8 cellular contexts compared by ENCODE assay signal in the genomic region with DNA sequence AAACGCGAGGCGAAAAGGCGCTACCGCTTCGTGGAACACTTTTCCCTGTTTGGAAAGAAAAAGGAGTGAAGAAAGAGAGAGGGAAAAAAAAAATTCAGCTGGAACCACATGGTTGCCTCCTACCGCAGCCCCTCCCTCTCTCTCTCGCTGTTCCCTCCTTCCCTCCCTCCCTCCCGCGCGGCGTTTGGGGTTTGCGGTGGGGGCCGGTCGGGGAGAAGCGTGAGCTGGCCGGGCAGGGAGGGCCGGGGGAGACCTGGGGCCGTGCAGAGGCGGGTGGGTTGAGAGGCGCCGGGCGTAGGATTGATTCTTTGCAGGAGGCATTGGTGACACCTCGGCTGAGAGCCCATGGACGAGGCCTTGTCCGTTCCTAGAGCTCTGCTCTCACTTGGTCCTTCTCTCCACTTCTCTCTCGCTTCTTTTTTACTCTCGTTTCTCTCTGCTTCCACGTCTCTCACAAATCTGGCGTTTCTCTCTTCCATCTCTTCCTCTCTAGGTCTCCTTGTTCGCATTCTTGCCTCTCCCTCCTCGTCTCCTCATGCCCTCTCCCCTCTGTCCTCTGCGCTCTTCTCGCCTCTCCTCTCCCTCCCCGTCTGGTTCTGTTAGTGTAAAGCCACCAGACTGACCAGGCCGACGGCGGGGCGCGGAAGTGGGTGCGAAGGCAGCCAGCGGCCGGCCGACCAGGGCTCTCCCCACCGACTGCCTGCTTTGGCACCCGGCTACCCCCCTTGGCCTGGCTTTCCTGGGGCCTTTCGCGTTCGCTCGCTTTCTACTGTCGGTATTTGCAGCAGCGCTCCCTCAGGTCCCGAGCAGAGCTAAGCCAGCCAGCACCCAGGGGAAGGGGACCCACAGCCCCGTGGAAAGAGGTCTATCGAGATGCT. TPM values are rescaled to one million over a fixed set of nuclear protein-coding genes. Genes with fewer than 3 reads are reported as not detected.
A peak's percentile ranks its signal among the peaks of the same experiment; 100 is the strongest.
DNase-seq lines count a peak whose midpoint lies in the region; ATAC-seq and TF ChIP-seq lines count a peak whose summit lies in the region.

A gene with protein sequence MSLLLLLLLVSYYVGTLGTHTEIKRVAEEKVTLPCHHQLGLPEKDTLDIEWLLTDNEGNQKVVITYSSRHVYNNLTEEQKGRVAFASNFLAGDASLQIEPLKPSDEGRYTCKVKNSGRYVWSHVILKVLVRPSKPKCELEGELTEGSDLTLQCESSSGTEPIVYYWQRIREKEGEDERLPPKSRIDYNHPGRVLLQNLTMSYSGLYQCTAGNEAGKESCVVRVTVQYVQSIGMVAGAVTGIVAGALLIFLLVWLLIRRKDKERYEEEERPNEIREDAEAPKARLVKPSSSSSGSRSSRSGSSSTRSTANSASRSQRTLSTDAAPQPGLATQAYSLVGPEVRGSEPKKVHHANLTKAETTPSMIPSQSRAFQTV (minus strand): TSS at position 67 of the 878 bp plus-strand sequence. CDS start 308 bp downstream, outside the sequence.

- H3K27me3 ChIP-seq in neuron (ENCODE audit: insufficient read depth, low read length) = no peaks in the 10 kb centered on the region

- peak within 1 kb of the TSS; percentile 2 for H2AFZ ChIP-seq in neuron (ENCODE audit: low read depth, low read length)

- DNase-seq in activated CD4-positive, alpha-beta T cell treated with anti-CD3 and anti-CD28 coated beads for 36 hours = peak; percentile 35
- no peak for DNase-seq in activated CD4-positive, alpha-beta T cell treated with anti-CD3 and anti-CD28 coated beads, Interleukin-2, amount 50 U/mL, for 4 hours
- no peak for DNase-seq in activated CD8-positive, alpha-beta T cell treated with anti-CD3 and anti-CD28 coated beads, Interleukin-2, amount 10 ng/mL, durations not matched to agents 7 days and 5 days
- DNase-seq in fibroblast of villous mesenchyme (ENCODE audit: low read depth) = peak; percentile 89
- DNase-seq in NCI-H1436 treated with DMSO at 0.1 percent for 48 hours (lab: John Stamatoyannopoulos, UW) = no peak
- DNase-seq in NCI-H748 treated with DMSO at 0.1 percent for 48 hours (lab: John Stamatoyannopoulos, UW) = no peak

- no peaks in the 10 kb centered on the region for H3K9me3 ChIP-seq in neuron (ENCODE audit: low read length)

- H3K4me3 Mint-ChIP-seq in activated CD4-positive, alpha-beta T cell treated with anti-CD3 and anti-CD28 coated beads for 36 hours = peak within 1 kb of the TSS; percentile 54
- peak within 1 kb of the TSS; percentile 57 for H3K4me3 Mint-ChIP-seq in activated CD8-positive, alpha-beta T cell treated with anti-CD3 and anti-CD28 coated beads, Interleukin-2, amount 10 ng/mL, durations not matched to agents 7 days and 5 days

- no peaks in the 10 kb centered on the region for H3K36me3 Mint-ChIP-seq in activated CD4-positive, alpha-beta T cell treated with anti-CD3 and anti-CD28 coated beads for 36 hours (ENCODE audit: low read depth)
- H3K36me3 Mint-ChIP-seq in activated CD8-positive, alpha-beta T cell treated with anti-CD3 and anti-CD28 coated beads, Interleukin-2, amount 10 ng/mL, durations not matched to agents 7 days and 5 days (ENCODE audit: low read depth) = no peaks in the 10 kb centered on the region

- no peaks in the 10 kb centered on the region for H3K4me1 ChIP-seq in neuron (ENCODE audit: insufficient read depth, low read length)

- no peaks in the 10 kb centered on the region for H3K36me3 ChIP-seq in neuron (ENCODE audit: insufficient read depth, low read length)

- CTCF ChIA-PET in activated CD4-positive, alpha-beta T cell treated with anti-CD3 and anti-CD28 coated beads for 36 hours (lab: Charles Lee) = interaction anchor here (1.4 kb wide), 1 partner anchor 52 kb away, joined by 6 read pairs; no protein-coding TSS in a partner anchor
- CTCF ChIA-PET in activated CD8-positive, alpha-beta T cell treated with anti-CD3 and anti-CD28 coated beads, Interleukin-2, amount 10 ng/mL, durations not matched to agents 7 days and 5 days (lab: Charles Lee) = no interaction called here

- H3K27ac Mint-ChIP-seq in activated CD4-positive, alpha-beta T cell treated with anti-CD3 and anti-CD28 coated beads for 36 hours = peak within 1 kb of the TSS; percentile 22
- H3K27ac Mint-ChIP-seq in activated CD8-positive, alpha-beta T cell treated with anti-CD3 and anti-CD28 coated beads, Interleukin-2, amount 10 ng/mL, durations not matched to agents 7 days and 5 days = no peak within 1 kb of the TSS

- peak; percentile 23 for ATAC-seq in activated CD4-positive, alpha-beta T cell treated with anti-CD3 and anti-CD28 coated beads for 36 hours
- ATAC-seq in activated CD8-positive, alpha-beta T cell treated with anti-CD3 and anti-CD28 coated beads, Interleukin-2, amount 10 ng/mL, durations not matched to agents 7 days and 5 days = peak; percentile 60
- no peak for ATAC-seq in HG02885 (IDR thresholded peaks at IDR 0.05; ENCODE audit: poor library complexity, unreplicated experiment)

- no peaks in the 10 kb centered on the region for H3K9me3 Mint-ChIP-seq in activated CD4-positive, alpha-beta T cell treated with anti-CD3 and anti-CD28 coated beads for 36 hours (ENCODE audit: low read depth)
- no peaks in the 10 kb centered on the region for H3K9me3 Mint-ChIP-seq in activated CD8-positive, alpha-beta T cell treated with anti-CD3 and anti-CD28 coated beads, Interleukin-2, amount 10 ng/mL, durations not matched to agents 7 days and 5 days (ENCODE audit: insufficient read depth)

- peaks cover 52% of the 10 kb centered on the region for H3K27me3 Mint-ChIP-seq in activated CD4-positive, alpha-beta T cell treated with anti-CD3 and anti-CD28 coated beads for 36 hours
- peaks cover 73% of the 10 kb centered on the region for H3K27me3 Mint-ChIP-seq in activated CD8-positive, alpha-beta T cell treated with anti-CD3 and anti-CD28 coated beads, Interleukin-2, amount 10 ng/mL, durations not matched to agents 7 days and 5 days (ENCODE audit: low read depth)

- peak within 1 kb of the TSS; percentile 87 for H3K4me3 ChIP-seq in fibroblast of villous mesenchyme (ENCODE audit: low read depth, low read length)
- H3K4me3 ChIP-seq in neuron (ENCODE audit: low read length) = peak within 1 kb of the TSS; percentile 16

- POLR2A ChIA-PET in activated CD4-positive, alpha-beta T cell treated with anti-CD3 and anti-CD28 coated beads for 36 hours (lab: Charles Lee) = no interaction called here
- POLR2A ChIA-PET in activated CD8-positive, alpha-beta T cell treated with anti-CD3 and anti-CD28 coated beads, Interleukin-2, amount 10 ng/mL, durations not matched to agents 7 days and 5 days (lab: Charles Lee) = no interaction called here

- intact Hi-C loops in activated CD4-positive, alpha-beta T cell treated with anti-CD3 and anti-CD28 coated beads for 36 hours (cut with DNase I, micrococcal nuclease) = no loop called here

- no peak for TF ChIP-seq CTCF in fibroblast of villous mesenchyme (IDR thresholded peaks at IDR 0.05; ENCODE audit: insufficient read depth, low read depth, low read length)

- H3K4me1 Mint-ChIP-seq in activated CD4-positive, alpha-beta T cell treated with anti-CD3 and anti-CD28 coated beads for 36 hours = peaks cover 25% of the 10 kb centered on the region
- H3K4me1 Mint-ChIP-seq in activated CD8-positive, alpha-beta T cell treated with anti-CD3 and anti-CD28 coated beads, Interleukin-2, amount 10 ng/mL, durations not matched to agents 7 days and 5 days (ENCODE audit: low read depth) = peaks cover 35% of the 10 kb centered on the region

RNA-seq across cellular contexts. Expression of the gene that starts here (rescaled TPM):
- total RNA-seq in activated CD4-positive, alpha-beta T cell treated with anti-CD3 and anti-CD28 coated beads for 36 hours = under 1 TPM; 0.05 to 0.09 TPM
- under 1 TPM; 0.29 TPM for total RNA-seq in activated CD8-positive, alpha-beta T cell treated with anti-CD3 and anti-CD28 coated beads, Interleukin-2, amount 10 ng/mL, durations not matched to agents 7 days and 5 days
- 115 and 147 TPM in 2 replicates for total RNA-seq in fibroblast of villous mesenchyme

Comparison
In these comparisons a context has a peak if more than half of its experiments do, and no peak if none do; other contexts are left out.
1. RNA of the gene that starts here (total RNA-seq): 115 to 147 TPM in fibroblast of villous mesenchyme; 0.29 TPM in activated CD8-positive, alpha-beta T cell treated with anti-CD3 and anti-CD28 coated beads, Interleukin-2, amount 10 ng/mL, durations not matched to agents 7 days and 5 days and 0.05 to 0.09 TPM in activated CD4-positive, alpha-beta T cell treated with anti-CD3 and anti-CD28 coated beads for 36 hours; every median in the first group is over 10 times any median in the second.
2. Peak in DNase-seq and ATAC-seq in activated CD4-positive, alpha-beta T cell treated with anti-CD3 and anti-CD28 coated beads for 36 hours; RNA of the gene not detected or under 1 TPM.
3. Peak in ATAC-seq in activated CD8-positive, alpha-beta T cell treated with anti-CD3 and anti-CD28 coated beads, Interleukin-2, amount 10 ng/mL, durations not matched to agents 7 days and 5 days; RNA of the gene not detected or under 1 TPM.